ENCODE assay signal across 8 cellular contexts in genomic region chr1:27045973-27046558, GRCh38. TPM values are rescaled to one million over a fixed set of nuclear protein-coding genes. Genes with fewer than 3 reads are reported as not detected.
A peak's percentile ranks its signal among the peaks of the same experiment; 100 is the strongest.
DNase-seq lines count a peak whose midpoint lies in the region; ATAC-seq, FAIRE-seq and TF ChIP-seq lines count a peak whose summit lies in the region.

No MANE protein-coding gene starts in this region.

- H3K36me3 ChIP-seq in ACC112 (ENCODE audit: insufficient read depth, low read length) (no peaks in the 10 kb centered on the region), endothelial cell of umbilical vein (ENCODE audit: control insufficient read depth in 2 of 2, extremely low read depth in 1 of 2, insufficient read depth in 2 of 2, low read length in 2 of 2) (no peaks in the 10 kb centered on the region)

- peaks cover 9 to 20% (median 17%) of the 10 kb centered on the region in 3 donors for H3K4me1 Mint-ChIP-seq in naive B cell

- H3K27me3 Mint-ChIP-seq in naive B cell = peaks cover 6 to 13% (median 7%) of the 10 kb centered on the region in 3 donors

- H4K20me1 ChIP-seq in endothelial cell of umbilical vein (replicated peaks; ENCODE audit: control insufficient read depth, extremely low read depth, insufficient read depth, low read length) = no peaks in the 10 kb centered on the region

- H3K9me1 ChIP-seq in endothelial cell of umbilical vein (replicated peaks; ENCODE audit: control insufficient read depth, extremely low read depth, insufficient read depth, low read length) = no peaks in the 10 kb centered on the region

- dilution Hi-C loops in endothelial cell of umbilical vein (cut with MboI; ENCODE audit: extremely low pct_ligation_motif_present, low sequenced_read_pairs) = loop anchor here (25.0 kb wide), 1 partner anchor 191 kb away; the partner anchor contains the start of gene WDTC1

- no peaks in the 10 kb centered on the region for H3K27me3 ChIP-seq in ACC112 (ENCODE audit: insufficient read depth, low read length)
- H3K27me3 ChIP-seq in endothelial cell of umbilical vein (ENCODE audit: control insufficient read depth in 2 of 2, insufficient read depth in 2 of 2, low read length in 2 of 2) = no peaks in the 10 kb centered on the region

- H2AFZ ChIP-seq in ACC112 (ENCODE audit: low read length, unreplicated experiment) (peak overlapping the region; percentile 48), endothelial cell of umbilical vein (ENCODE audit: low read depth, low read length) (peak overlapping the region; percentile 53)

- H3K27ac ChIP-seq in ACC112 (ENCODE audit: low read depth, low read length) (peak overlapping the region; percentile 49), endothelial cell of umbilical vein (ENCODE audit: insufficient read depth, low read depth, low read length) (no peak overlapping the region)

- CTCF ChIA-PET in endothelial cell of umbilical vein (lab: Charles Lee) = interaction anchor here (0.6 to 7.1 kb wide), 51 partner anchors 8 to 352 kb away, joined by 3 to 582 read pairs (median 5); partner anchors contain the start of gene SLC9A1

- H3K9me3 ChIP-seq in endothelial cell of umbilical vein (replicated peaks; ENCODE audit: control insufficient read depth, insufficient read depth, low read length) = no peaks in the 10 kb centered on the region

- ATAC-seq in naive B cell (ENCODE audit: low read depth in 2 of 2) = peak; percentile 65 to 72
- no peak for ATAC-seq in HG03432 (IDR thresholded peaks at IDR 0.05; ENCODE audit: unreplicated experiment)

- H3K9ac ChIP-seq in endothelial cell of umbilical vein (replicated peaks; ENCODE audit: extremely low read depth, insufficient read depth, low read length) = no peak overlapping the region

- BruUV-seq in endothelial cell of umbilical vein (replicated peaks; lab: Mats Ljungman, UMichigan) = no TSS peak

- TF ChIP-seq POLR2A in endothelial cell of umbilical vein (IDR thresholded peaks at IDR 0.05; ENCODE audit: low read depth, low read length) = no peak

- H3K9me3 Mint-ChIP-seq in naive B cell = no peaks in the 10 kb centered on the region

- intact Hi-C loops in endothelial cell of umbilical vein (cut with micrococcal nuclease) = loop anchor here (1.0 to 2.0 kb wide), 2 partner anchors 153 to 238 kb away; no protein-coding TSS in a partner anchor

- FAIRE-seq in endothelial cell of umbilical vein (lab: Jason Lieb, UNC) = peak; percentile 79

- H3K27ac Mint-ChIP-seq in naive B cell = no peak overlapping the region

- POLR2A ChIA-PET in endothelial cell of umbilical vein (lab: Charles Lee) = interaction anchor here (0.6 to 1.4 kb wide), 3 partner anchors 57 to 201 kb away, joined by 3 to 8 read pairs (median 4); partner anchors contain the start of gene SLC9A1

- no peak overlapping the region for H3K4me2 ChIP-seq in endothelial cell of umbilical vein (ENCODE audit: insufficient read depth, low read length)

- TF ChIP-seq CTCF in GM12875 (IDR thresholded peaks at IDR 0.05; ENCODE audit: borderline replicate concordance, insufficient read depth, low read depth, low read length) (peak; percentile 85), endothelial cell of umbilical vein (IDR thresholded peaks at IDR 0.05; ENCODE audit: extremely low read depth in 1 of 2, insufficient read depth in 1 of 2, low read depth in 1 of 2, low read length in 2 of 2) (peak; percentile 86 to 88)

- H3K36me3 Mint-ChIP-seq in naive B cell = no peaks in the 10 kb centered on the region

- H3K4me3 ChIP-seq in ACC112 (ENCODE audit: low read depth, low read length) = no peak overlapping the region
- H3K4me3 ChIP-seq in GM12875 (ENCODE audit: low read depth, low read length) = no peak overlapping the region
- H3K4me3 ChIP-seq in endothelial cell of umbilical vein (replicated peaks in 1 of 3; ENCODE audit: insufficient read depth in 1 of 3, low read depth in 1 of 3, low read length in 3 of 3) = no peak overlapping the region

- peak overlapping the region in 3 of 8 donors; percentile 15 to 48 (median 33) for H3K4me3 Mint-ChIP-seq in naive B cell

- H3K4me1 ChIP-seq in ACC112 (ENCODE audit: control insufficient read depth, insufficient read depth, low read length, unreplicated experiment) (peaks cover 18% of the 10 kb centered on the region), endothelial cell of umbilical vein (ENCODE audit: control insufficient read depth, extremely low read depth, insufficient read depth, low read length) (peaks cover 5% of the 10 kb centered on the region)

- peak; percentile 52 for DNase-seq in NCI-H460 (ENCODE audit: extremely low read depth, low read depth)
- DNase-seq in activated CD8-positive, alpha-beta memory T cell treated with anti-CD3 and anti-CD28 coated beads for 4 hours (ENCODE audit: low read depth in 2 of 2) = peak; percentile 21 to 38
- DNase-seq in endothelial cell of umbilical vein (ENCODE audit: low read depth, low spot score) = peak; percentile 42
- peak; percentile 39 for DNase-seq in naive B cell
- peak; percentile 21 to 29 for DNase-seq in stimulated activated CD8-positive, alpha-beta memory T cell treated with anti-CD3 and anti-CD28 coated beads, Interleukin-7, amount 100 ng/mL, for 48 hours (ENCODE audit: extremely low read depth in 1 of 2, low read depth in 1 of 2)

- H3K79me2 ChIP-seq in ACC112 (ENCODE audit: control insufficient read depth, insufficient read depth, low read length, unreplicated experiment) (no peaks in the 10 kb centered on the region), endothelial cell of umbilical vein (ENCODE audit: control insufficient read depth, insufficient read depth, low read length) (no peaks in the 10 kb centered on the region)

TF ChIP-seq in endothelial cell of umbilical vein, 7 proteins besides CTCF, POLR2A, EP300 and RAD21:
- TF ChIP-seq MAX (IDR thresholded peaks at IDR 0.05; ENCODE audit: insufficient read depth, insufficient read length) = peak; percentile 12
- TF ChIP-seq MYC (IDR thresholded peaks at IDR 0.05; ENCODE audit: low read depth, low read length) = no peak
TF ChIP-seq in endothelial cell of umbilical vein: peak in this region for 1.

RNA-seq across cellular contexts. Expression of gene TENT5B, which starts 33.4 kb away (rescaled TPM):
- total RNA-seq in NCI-H460 (2014; rRNA removed; shearing (Covaris generic)) = 0.07 TPM in 1 of 2 replicates, not detected in the other
- 0.08 TPM in 1 of 2 replicates, not detected in the other for polyA plus RNA-seq in NCI-H460 (2014; cell fraction: nucleus; rRNA removed)
- 0.73 and 0.88 TPM in 2 replicates for total RNA-seq in endothelial cell of umbilical vein
- polyA plus RNA-seq in endothelial cell of umbilical vein = 0.86 and 0.99 TPM in 2 replicates
- polyA plus RNA-seq in endothelial cell of umbilical vein (2011; cell fraction: cytosol; rRNA removed) = 0.44 and 0.63 TPM in 2 replicates
- polyA plus RNA-seq in endothelial cell of umbilical vein (2011; cell fraction: nucleus; rRNA removed) = 0.39 and 0.49 TPM in 2 replicates
- 0.37 and 0.95 TPM in 2 replicates for polyA plus RNA-seq in endothelial cell of umbilical vein (2012)
- 0.53 and 0.72 TPM in 2 replicates for polyA minus RNA-seq in endothelial cell of umbilical vein
- 7.3 TPM for polyA minus RNA-seq in endothelial cell of umbilical vein (2011; cell fraction: cytosol; rRNA and poly(A)+ RNA removed)
- polyA minus RNA-seq in endothelial cell of umbilical vein (2011; cell fraction: nucleus; rRNA and poly(A)+ RNA removed) = 0.34 and 0.67 TPM in 2 replicates
- not detected for polyA plus RNA-seq in naive B cell (ENCODE audit: low read depth in 6 of 6)

RNA-seq across cellular contexts. Expression of gene TRNP1, which starts 52.6 kb away (rescaled TPM):
- 1.1 and 2.1 TPM in 2 replicates for total RNA-seq in NCI-H460 (2014; rRNA removed; shearing (Covaris generic))
- polyA plus RNA-seq in NCI-H460 (2014; cell fraction: nucleus; rRNA removed) = 2.1 and 2.6 TPM in 2 replicates
- 5.9 and 10.3 TPM in 2 replicates for total RNA-seq in endothelial cell of umbilical vein
- polyA plus RNA-seq in endothelial cell of umbilical vein (14.6 and 20.5 TPM in 2 replicates), naive B cell (ENCODE audit: low read depth in 6 of 6) (not detected)
- 10.3 and 14.2 TPM in 2 replicates for polyA plus RNA-seq in endothelial cell of umbilical vein (2011; cell fraction: cytosol; rRNA removed)
- 3.4 and 4.4 TPM in 2 replicates for polyA plus RNA-seq in endothelial cell of umbilical vein (2011; cell fraction: nucleus; rRNA removed)
- 14.4 and 19.8 TPM in 2 replicates for polyA plus RNA-seq in endothelial cell of umbilical vein (2012)
- 6.2 and 6.4 TPM in 2 replicates for polyA minus RNA-seq in endothelial cell of umbilical vein
- not detected for polyA minus RNA-seq in endothelial cell of umbilical vein (2011; cell fraction: cytosol; rRNA and poly(A)+ RNA removed)
- 1.6 and 2.0 TPM in 2 replicates for polyA minus RNA-seq in endothelial cell of umbilical vein (2011; cell fraction: nucleus; rRNA and poly(A)+ RNA removed)
